Comparison of ENCODE assay signal across 22 cellular contexts in the genomic region with DNA sequence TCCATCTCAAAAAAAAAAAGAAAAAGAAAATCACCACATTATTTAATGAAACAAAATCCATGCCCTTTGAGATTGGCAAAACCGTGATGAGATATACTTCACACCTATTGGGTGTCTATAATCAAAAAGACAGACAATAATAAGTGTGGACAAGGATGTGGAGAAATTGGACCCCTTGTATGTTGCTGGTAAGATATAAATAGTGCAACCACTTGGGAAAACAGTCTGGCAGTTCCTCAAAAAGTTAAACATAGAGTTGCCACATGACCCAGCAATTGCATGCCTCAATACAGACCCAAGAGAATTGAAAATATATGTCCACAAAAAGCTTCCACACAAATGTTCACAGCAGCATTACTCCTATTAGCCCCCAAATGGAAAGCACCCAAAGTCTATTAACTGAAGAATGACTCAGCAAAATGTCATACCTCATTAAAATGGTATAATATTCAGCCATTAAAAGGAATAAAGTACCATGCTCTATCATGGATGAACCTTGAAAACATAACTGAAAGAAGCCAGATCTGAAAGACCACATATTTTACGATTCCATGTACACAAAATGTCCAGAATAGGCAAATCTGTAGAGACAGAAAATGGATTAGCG. TPM values are rescaled to one million over a fixed set of nuclear protein-coding genes. Genes with fewer than 3 reads are reported as not detected.
A peak's percentile ranks its signal among the peaks of the same experiment; 100 is the strongest.
DNase-seq lines count a peak whose midpoint lies in the region; ATAC-seq, FAIRE-seq and TF ChIP-seq lines count a peak whose summit lies in the region.
"Had no signal": no experiment of that assay in that cellular context is flagged by ENCODE, and none has a peak within 500 bp of the region (broad histone marks: within the 10 kb centered on the region; RNA-seq: fewer than 3 reads in every experiment).

No MANE protein-coding gene starts in this region.

- no peak overlapping the region for H2AFZ ChIP-seq in HepG2 (ENCODE audit: low read length)
- H2AFZ ChIP-seq in K562 (ENCODE audit: low read depth, low read length): peak overlapping the region; percentile 46

- no peak overlapping the region for H3K4me3 ChIP-seq in HepG2 (replicated peaks in 1 of 3; ENCODE audit: insufficient read depth in 1 of 3, low read depth in 2 of 3, low read length in 3 of 3)
- H3K4me3 ChIP-seq in right lobe of liver: no peak overlapping the region
- no peak overlapping the region for H3K4me3 ChIP-seq in K562
- no peak overlapping the region for H3K4me3 ChIP-seq in sigmoid colon
- no peak overlapping the region for H3K4me3 ChIP-seq in vagina

- H3K4me2 ChIP-seq in HepG2 (ENCODE audit: low read depth, low read length) (no peak overlapping the region), K562 (ENCODE audit: insufficient read depth, low read length) (no peak overlapping the region)

- TF ChIP-seq EP300 in HepG2 (IDR thresholded peaks at IDR 0.05; ENCODE audit: low read depth in 2 of 2, low read length in 2 of 2) (no peak), HepG2 (CRISPR knock-in tag; IDR thresholded peaks at IDR 0.05; ENCODE audit: borderline replicate concordance) (no peak), K562 (IDR thresholded peaks at IDR 0.05; ENCODE audit: low read length) (no peak), sigmoid colon (IDR thresholded peaks at IDR 0.05) (no peak)

- TF ChIP-seq POLR2A in HepG2 (IDR thresholded peaks at IDR 0.05; ENCODE audit: insufficient read depth in 1 of 2, low read depth in 2 of 2, low read length in 2 of 2) (no peak), right lobe of liver (IDR thresholded peaks at IDR 0.05) (no peak), K562 (conservative IDR thresholded peaks at IDR 0.05) (no peak), sigmoid colon (IDR thresholded peaks at IDR 0.05) (no peak), vagina (IDR thresholded peaks at IDR 0.05) (no peak)

- FAIRE-seq in HepG2 (lab: Jason Lieb, UNC) (no peak), K562 (lab: Jason Lieb, UNC) (no peak)

- intact Hi-C loops in HepG2 (cut with micrococcal nuclease; ENCODE audit: unreplicated experiment) (no loop called here), right lobe of liver (cut with DNase I) (no loop called here), K562 (cut with micrococcal nuclease) (no loop called here), sigmoid colon (cut with DNase I) (no loop called here), vagina (cut with DNase I) (no loop called here)

- in situ Hi-C loops in HepG2 (cut with HindIII; ENCODE audit: extremely low pct_ligation_motif_present, low pct_unique_long_range_greater_than_20kb): no loop called here
- in situ Hi-C loops in K562 (cut with MboI): no loop called here

- POLR2A ChIA-PET in HepG2 (lab: Yijun Ruan, JAX) (no interaction called here), K562 (lab: Yijun Ruan, JAX) (no interaction called here)

- no peak overlapping the region for H3K27ac ChIP-seq in HepG2 (ENCODE audit: extremely low read length, insufficient read depth, low read length)
- no peak overlapping the region for H3K27ac ChIP-seq in right lobe of liver
- H3K27ac ChIP-seq in K562 (ENCODE audit: extremely low read depth, low read depth, low read length): peak overlapping the region; percentile 4; the same call in 1 of the 3 replicates
- H3K27ac ChIP-seq in sigmoid colon: peak overlapping the region; percentile 85 to 97 (median 90)
- peak overlapping the region; percentile 25 for H3K27ac ChIP-seq in vagina
- H3K27ac ChIP-seq: 22Rv1, HL-60, RWPE1 had no signal

- TF ChIP-seq RAD21 in HepG2 (CRISPR knock-in tag; IDR thresholded peaks at IDR 0.05) (no peak), K562 (CRISPR knock-in tag; conservative IDR thresholded peaks at IDR 0.05 in 1 of 2, IDR thresholded peaks at IDR 0.05 in 1 of 2) (no peak)

- no peak for DNase-seq in HepG2 (ENCODE audit: low spot score)
- DNase-seq in right lobe of liver: no peak
- DNase-seq in K562 (ENCODE audit: extremely low read depth in 1 of 4, low spot score in 3 of 4): no peak
- no peak for DNase-seq in sigmoid colon
- DNase-seq in vagina (ENCODE audit: extremely low spot score in 2 of 2): no peak
- no peak for DNase-seq in NCI-H2227 treated with DMSO at 0.1 percent for 48 hours (lab: John Stamatoyannopoulos, UW)
- DNase-seq in HCEC 1CT: no peak
- DNase-seq: BE2C; Calu3; CD4-positive, alpha-beta T cell; DMS79; GOT3; KBM-7; NCI-H1436; NCI-H345; NCI-H69; NK-92 treated with Interleukin-12 subunit alpha and Interleukin-12 subunit beta, amount 100 ng/mL, for 24 hours; OCI-M1 had no signal

- ATAC-seq in HepG2: no peak
- no peak for ATAC-seq in right lobe of liver
- ATAC-seq in K562: no peak
- ATAC-seq in HG02798 (IDR thresholded peaks at IDR 0.05; ENCODE audit: poor library complexity, unreplicated experiment): no peak

- H3K4me1 ChIP-seq in HepG2 (ENCODE audit: insufficient read depth, low read length) (peaks cover 3% of the 10 kb centered on the region), right lobe of liver (no peaks in the 10 kb centered on the region), K562 (replicated peaks in 1 of 2; ENCODE audit: control insufficient read depth in 2 of 2, insufficient read depth in 2 of 2, low read length in 2 of 2) (peaks cover 25 to 37% of the 10 kb centered on the region in 2 experiments), sigmoid colon (peaks cover 0 to 91% (median 81%) of the 10 kb centered on the region in 4 donors), vagina (peaks cover 58% of the 10 kb centered on the region)

- no peak overlapping the region for H3K9ac ChIP-seq in HepG2 (ENCODE audit: insufficient read depth, low read depth, low read length)
- H3K9ac ChIP-seq in K562 (ENCODE audit: insufficient read depth in 1 of 2, low read depth in 2 of 2, low read length in 2 of 2): no peak overlapping the region

- no peaks in the 10 kb centered on the region for H3K36me3 ChIP-seq in HepG2 (replicated peaks in 1 of 2; ENCODE audit: control insufficient read depth in 1 of 2, insufficient read depth in 2 of 2, low read length in 2 of 2)
- H3K36me3 ChIP-seq in right lobe of liver: no peaks in the 10 kb centered on the region
- H3K36me3 ChIP-seq in K562 (ENCODE audit: control insufficient read depth, insufficient read depth, low read length): no peaks in the 10 kb centered on the region
- H3K36me3 ChIP-seq in sigmoid colon: peaks cover 0 to 52% (median 12%) of the 10 kb centered on the region in 4 donors
- H3K36me3 ChIP-seq in vagina: no peaks in the 10 kb centered on the region
- H3K36me3 ChIP-seq: BE2C had no signal

- H3K27me3 ChIP-seq in HepG2 (ENCODE audit: control insufficient read depth in 1 of 2, insufficient read depth in 2 of 2, low read length in 2 of 2) (peaks cover 0 to 8% of the 10 kb centered on the region in 2 experiments; a peak in 2 of 5 replicates), right lobe of liver (no peaks in the 10 kb centered on the region), K562 (ENCODE audit: control insufficient read depth in 2 of 2, insufficient read depth in 2 of 2, low read length in 2 of 2) (no peaks in the 10 kb centered on the region), sigmoid colon (no peaks in the 10 kb centered on the region), vagina (no peaks in the 10 kb centered on the region)
- H3K27me3 ChIP-seq: BE2C had no signal

- BruUV-seq in HepG2 (replicated peaks; lab: Mats Ljungman, UMichigan): no TSS peak
- BruUV-seq in K562 (replicated peaks; lab: Mats Ljungman, UMichigan): no TSS peak

- H3K79me2 ChIP-seq in HepG2 (ENCODE audit: insufficient read depth, low read length): no peaks in the 10 kb centered on the region
- no peaks in the 10 kb centered on the region for H3K79me2 ChIP-seq in K562 (ENCODE audit: control insufficient read depth, insufficient read depth, low read length)

- CTCF ChIA-PET in HepG2 (lab: Yijun Ruan, JAX; ENCODE audit: low intra/inter-chr PET ratio, low total read pairs): no interaction called here
- CTCF ChIA-PET in K562 (lab: Yijun Ruan, JAX; ENCODE audit: low intra/inter-chr PET ratio): no interaction called here

- H3K9me3 ChIP-seq in HepG2 (ENCODE audit: low read length) (no peaks in the 10 kb centered on the region), right lobe of liver (no peaks in the 10 kb centered on the region), K562 (replicated peaks; ENCODE audit: control insufficient read depth, insufficient read depth, low read depth, low read length) (no peaks in the 10 kb centered on the region), sigmoid colon (no peaks in the 10 kb centered on the region), vagina (no peaks in the 10 kb centered on the region)
- H3K9me3 ChIP-seq: BE2C had no signal

- no peaks in the 10 kb centered on the region for H4K20me1 ChIP-seq in HepG2 (ENCODE audit: insufficient read depth, low read length)
- no peaks in the 10 kb centered on the region for H4K20me1 ChIP-seq in K562 (replicated peaks; ENCODE audit: control insufficient read depth, insufficient read depth, low read length)

- H3K9me1 ChIP-seq in K562 (ENCODE audit: control insufficient read depth, insufficient read depth, low read length): no peaks in the 10 kb centered on the region

- TF ChIP-seq CTCF in HepG2 (CRISPR knock-in tag; IDR thresholded peaks at IDR 0.05): no peak
- TF ChIP-seq CTCF in right lobe of liver (IDR thresholded peaks at IDR 0.05): no peak
- TF ChIP-seq CTCF in K562 (IDR thresholded peaks at IDR 0.05 in 2 of 3, conservative IDR thresholded peaks at IDR 0.05 in 1 of 3; ENCODE audit: insufficient read depth in 2 of 3, low read depth in 1 of 3, low read length in 3 of 3): no peak
- no peak for TF ChIP-seq CTCF in sigmoid colon (IDR thresholded peaks at IDR 0.05)
- no peak for TF ChIP-seq CTCF in vagina (IDR thresholded peaks at IDR 0.05)

- WGBS in HepG2 (ENCODE audit: low lambda C conversion rate): 47% methylated on average over 3 of the region's 3 CpGs
- 76% methylated on average over 3 of the region's 3 CpGs for WGBS in right lobe of liver (ENCODE audit: insufficient coverage, low coverage, low lambda C conversion rate, missing lambda C conversion rate)
- WGBS in K562 (ENCODE audit: insufficient coverage, low coverage, missing lambda C conversion rate): 77% methylated on average over 3 of the region's 3 CpGs
- WGBS in sigmoid colon, 2 donors: 89 to 90% methylated on average over 3 of the region's 3 CpGs

RNA-seq across cellular contexts. Expression of gene LMOD1, which starts 24.3 kb away (rescaled TPM):
- not detected in 2 replicates for total RNA-seq in HepG2 (2016; rRNA removed; fragmentation: Illumina TruSeq; extraction: Trizol)
- total RNA-seq in HepG2 (2016; cell fraction: cytosol; rRNA removed; fragmentation: Illumina TruSeq; extraction: Trizol; ENCODE audit: low read depth): not detected in 2 replicates
- not detected in 2 replicates for total RNA-seq in HepG2 (2016; cell fraction: insoluble cytoplasmic fraction; rRNA removed; fragmentation: Illumina TruSeq; extraction: Trizol)
- total RNA-seq in HepG2 (2016; cell fraction: membrane; rRNA removed; fragmentation: Illumina TruSeq; extraction: Trizol): not detected in 2 replicates
- total RNA-seq in HepG2 (2016; cell fraction: nucleus; rRNA removed; fragmentation: Illumina TruSeq; extraction: Trizol): not detected in 2 replicates
- not detected in 2 replicates for polyA plus RNA-seq in HepG2 (2011; rRNA removed)
- polyA plus RNA-seq in HepG2 (2011; cell fraction: cytosol; rRNA removed): 0.01 TPM in 1 of 2 replicates, not detected in the other
- polyA plus RNA-seq in HepG2 (2011; cell fraction: nucleus; rRNA removed): not detected in 2 replicates
- polyA plus RNA-seq in HepG2 (2012): not detected in 2 replicates
- not detected in 2 replicates for polyA plus RNA-seq in HepG2 (2016; cell fraction: cytosol; fragmentation: Illumina TruSeq; extraction: Trizol; ENCODE audit: low read depth)
- not detected in 2 replicates for polyA plus RNA-seq in HepG2 (2016; cell fraction: insoluble cytoplasmic fraction; fragmentation: Illumina TruSeq; extraction: Trizol; ENCODE audit: low read depth)
- not detected in 2 replicates for polyA plus RNA-seq in HepG2 (2016; cell fraction: membrane; fragmentation: Illumina TruSeq; extraction: Trizol; ENCODE audit: low read depth)
- polyA plus RNA-seq in HepG2 (2016; cell fraction: nucleus; fragmentation: Illumina TruSeq; extraction: Trizol; ENCODE audit: insufficient read depth, low read depth): not detected in 2 replicates
- polyA minus RNA-seq in HepG2 (2011; rRNA and poly(A)+ RNA removed; ENCODE audit: low replicate concordance): 0.07 TPM in 1 of 2 replicates, not detected in the other
- polyA minus RNA-seq in HepG2 (2011; cell fraction: cytosol; rRNA and poly(A)+ RNA removed): not detected in 2 replicates
- polyA minus RNA-seq in HepG2 (2011; cell fraction: nucleus; rRNA and poly(A)+ RNA removed): not detected in 2 replicates
- total RNA-seq in right lobe of liver: 1 to 10 TPM; 1.1 to 3.5 (median 2.1) TPM
- total RNA-seq in K562 (2011; cell fraction: chromatin; rRNA removed; ENCODE audit: low replicate concordance): 0.65 and 1.6 TPM in 2 replicates
- total RNA-seq in K562 (2011; cell fraction: nucleolus; rRNA removed): 1.4 and 1.7 TPM in 2 replicates
- total RNA-seq in K562 (2011; cell fraction: nucleoplasm; rRNA removed): 0.92 and 1.5 TPM in 2 replicates
- total RNA-seq in K562 (2014; rRNA removed): 0.54 and 0.69 TPM in 2 replicates
- total RNA-seq in K562 (2014; rRNA removed; fragmentation: Illumina TruSeq; extraction: Trizol): 0.16 and 0.22 TPM in 2 replicates
- total RNA-seq in K562 (2015; rRNA removed; fragmentation: Illumina TruSeq; extraction: Trizol): 0.15 and 0.22 TPM in 2 replicates
- total RNA-seq in K562 (2021): 0.42 and 0.54 TPM in 2 replicates
- 0.28 and 0.43 TPM in 2 replicates for polyA plus RNA-seq in K562 (2011; rRNA removed)
- 0.24 and 0.48 TPM in 2 replicates for polyA plus RNA-seq in K562 (2011; cell fraction: cytosol; rRNA removed)
- 0.65 and 1.5 TPM in 2 replicates for polyA plus RNA-seq in K562 (2011; cell fraction: nucleus; rRNA removed)
- polyA plus RNA-seq in K562 (2012): 0.33 and 0.69 TPM in 2 replicates
- polyA plus RNA-seq in K562 (2014; fragmentation: Illumina TruSeq; extraction: Trizol): 0.40 and 0.45 TPM in 2 replicates
- polyA plus RNA-seq in K562 (2014; fragmentation: Nextera tagmentation; extraction: Ambion mirVana): under 1 TPM in 1 of 2 experiments, not detected in 1; 0.03 TPM
- polyA plus RNA-seq in K562 (2014; rRNA removed): 0.33 and 0.39 TPM in 2 replicates
- 0.27 and 0.60 TPM in 2 replicates for polyA minus RNA-seq in K562 (2011; rRNA and poly(A)+ RNA removed)
- polyA minus RNA-seq in K562 (2011; cell fraction: cytosol; rRNA and poly(A)+ RNA removed): 0.38 TPM in 1 of 2 replicates, not detected in the other
- 0.56 and 0.81 TPM in 2 replicates for polyA minus RNA-seq in K562 (2011; cell fraction: nucleus; rRNA and poly(A)+ RNA removed)
- total RNA-seq in sigmoid colon: 1,000 to 10,000 TPM in 1 of 4 donors, 100 to 1,000 TPM in 3; 633 to 1,011 (median 785) TPM
- 10 to 100 TPM in 2 of 3 donors, 1 to 10 TPM in 1; 4.9 to 75.0 (median 15.6) TPM for polyA plus RNA-seq in sigmoid colon
- 107 TPM for total RNA-seq in vagina
- total RNA-seq: Calu3; CD4-positive, alpha-beta T cell had no signal

RNA-seq across cellular contexts. Expression of gene TIMM17A, which starts 33.2 kb away (rescaled TPM):
- total RNA-seq in HepG2 (2016; rRNA removed; fragmentation: Illumina TruSeq; extraction: Trizol) (97.8 and 115 TPM in 2 replicates), right lobe of liver (10 to 100 TPM; 26.5 to 44.1 (median 38.1) TPM), K562 (2014; rRNA removed) (116 and 131 TPM in 2 replicates), K562 (2014; rRNA removed; fragmentation: Illumina TruSeq; extraction: Trizol) (226 and 256 TPM in 2 replicates), K562 (2015; rRNA removed; fragmentation: Illumina TruSeq; extraction: Trizol) (158 and 173 TPM in 2 replicates), K562 (2021) (179 and 180 TPM in 2 replicates), sigmoid colon (10 to 100 TPM; 23.3 to 56.7 (median 38.4) TPM), vagina (18.9 TPM)
- total RNA-seq in HepG2 (2016; cell fraction: cytosol; rRNA removed; fragmentation: Illumina TruSeq; extraction: Trizol; ENCODE audit: low read depth): 11.9 and 13.6 TPM in 2 replicates
- total RNA-seq in HepG2 (2016; cell fraction: insoluble cytoplasmic fraction; rRNA removed; fragmentation: Illumina TruSeq; extraction: Trizol): 101 and 122 TPM in 2 replicates
- 28.7 and 32.9 TPM in 2 replicates for total RNA-seq in HepG2 (2016; cell fraction: membrane; rRNA removed; fragmentation: Illumina TruSeq; extraction: Trizol)
- 60.9 and 62.3 TPM in 2 replicates for total RNA-seq in HepG2 (2016; cell fraction: nucleus; rRNA removed; fragmentation: Illumina TruSeq; extraction: Trizol)
- polyA plus RNA-seq in HepG2 (2011; rRNA removed) (41.2 and 50.8 TPM in 2 replicates), K562 (2011; rRNA removed) (197 and 262 TPM in 2 replicates), K562 (2014; fragmentation: Illumina TruSeq; extraction: Trizol) (146 and 154 TPM in 2 replicates), K562 (2014; fragmentation: Nextera tagmentation; extraction: Ambion mirVana) (100 to 1,000 TPM; 676 to 744 TPM), K562 (2014; rRNA removed) (155 and 178 TPM in 2 replicates), sigmoid colon (10 to 100 TPM; 48.6 to 71.4 (median 57.7) TPM)
- polyA plus RNA-seq in HepG2 (2011; cell fraction: cytosol; rRNA removed): 21.0 and 31.9 TPM in 2 replicates
- polyA plus RNA-seq in HepG2 (2011; cell fraction: nucleus; rRNA removed): 13.4 and 17.3 TPM in 2 replicates
- 33.7 and 42.3 TPM in 2 replicates for polyA plus RNA-seq in HepG2 (2012)
- 10.8 and 12.4 TPM in 2 replicates for polyA plus RNA-seq in HepG2 (2016; cell fraction: cytosol; fragmentation: Illumina TruSeq; extraction: Trizol; ENCODE audit: low read depth)
- 102 and 120 TPM in 2 replicates for polyA plus RNA-seq in HepG2 (2016; cell fraction: insoluble cytoplasmic fraction; fragmentation: Illumina TruSeq; extraction: Trizol; ENCODE audit: low read depth)
- polyA plus RNA-seq in HepG2 (2016; cell fraction: membrane; fragmentation: Illumina TruSeq; extraction: Trizol; ENCODE audit: low read depth): 20.6 and 23.3 TPM in 2 replicates
- 92.4 and 105 TPM in 2 replicates for polyA plus RNA-seq in HepG2 (2016; cell fraction: nucleus; fragmentation: Illumina TruSeq; extraction: Trizol; ENCODE audit: insufficient read depth, low read depth)
- polyA minus RNA-seq in HepG2 (2011; rRNA and poly(A)+ RNA removed; ENCODE audit: low replicate concordance): 20.7 and 68.8 TPM in 2 replicates
- 12.0 and 12.4 TPM in 2 replicates for polyA minus RNA-seq in HepG2 (2011; cell fraction: cytosol; rRNA and poly(A)+ RNA removed)
- polyA minus RNA-seq in HepG2 (2011; cell fraction: nucleus; rRNA and poly(A)+ RNA removed): 29.9 and 30.0 TPM in 2 replicates
- 89.8 and 171 TPM in 2 replicates for total RNA-seq in K562 (2011; cell fraction: chromatin; rRNA removed; ENCODE audit: low replicate concordance)
- total RNA-seq in K562 (2011; cell fraction: nucleolus; rRNA removed): 62.5 and 62.7 TPM in 2 replicates
- 108 and 147 TPM in 2 replicates for total RNA-seq in K562 (2011; cell fraction: nucleoplasm; rRNA removed)
- 61.6 and 97.5 TPM in 2 replicates for polyA plus RNA-seq in K562 (2011; cell fraction: cytosol; rRNA removed)
- polyA plus RNA-seq in K562 (2011; cell fraction: nucleus; rRNA removed): 58.4 and 74.7 TPM in 2 replicates
- 85.8 and 148 TPM in 2 replicates for polyA plus RNA-seq in K562 (2012)
- 94.8 and 116 TPM in 2 replicates for polyA minus RNA-seq in K562 (2011; rRNA and poly(A)+ RNA removed)
- polyA minus RNA-seq in K562 (2011; cell fraction: cytosol; rRNA and poly(A)+ RNA removed): 31.9 and 42.0 TPM in 2 replicates
- polyA minus RNA-seq in K562 (2011; cell fraction: nucleus; rRNA and poly(A)+ RNA removed): 29.8 and 43.9 TPM in 2 replicates

RNA-seq across cellular contexts. Expression of gene SHISA4, which starts 33.4 kb away (rescaled TPM):
- total RNA-seq in HepG2 (2016; rRNA removed; fragmentation: Illumina TruSeq; extraction: Trizol): 0.24 and 0.51 TPM in 2 replicates
- 0.97 and 1.8 TPM in 2 replicates for total RNA-seq in HepG2 (2016; cell fraction: cytosol; rRNA removed; fragmentation: Illumina TruSeq; extraction: Trizol; ENCODE audit: low read depth)
- total RNA-seq in HepG2 (2016; cell fraction: insoluble cytoplasmic fraction; rRNA removed; fragmentation: Illumina TruSeq; extraction: Trizol): 0.21 and 0.45 TPM in 2 replicates
- 0.86 and 1.4 TPM in 2 replicates for total RNA-seq in HepG2 (2016; cell fraction: membrane; rRNA removed; fragmentation: Illumina TruSeq; extraction: Trizol)
- total RNA-seq in HepG2 (2016; cell fraction: nucleus; rRNA removed; fragmentation: Illumina TruSeq; extraction: Trizol): 0.44 and 0.47 TPM in 2 replicates
- 1.0 and 1.1 TPM in 2 replicates for polyA plus RNA-seq in HepG2 (2011; rRNA removed)
- 0.59 and 1.4 TPM in 2 replicates for polyA plus RNA-seq in HepG2 (2011; cell fraction: cytosol; rRNA removed)
- polyA plus RNA-seq in HepG2 (2011; cell fraction: nucleus; rRNA removed): 0.83 and 1.5 TPM in 2 replicates
- 0.17 TPM in 1 of 2 replicates, not detected in the other for polyA plus RNA-seq in HepG2 (2012)
- polyA plus RNA-seq in HepG2 (2016; cell fraction: cytosol; fragmentation: Illumina TruSeq; extraction: Trizol; ENCODE audit: low read depth): 2.6 and 3.1 TPM in 2 replicates
- 0.36 and 0.81 TPM in 2 replicates for polyA plus RNA-seq in HepG2 (2016; cell fraction: insoluble cytoplasmic fraction; fragmentation: Illumina TruSeq; extraction: Trizol; ENCODE audit: low read depth)
- polyA plus RNA-seq in HepG2 (2016; cell fraction: membrane; fragmentation: Illumina TruSeq; extraction: Trizol; ENCODE audit: low read depth): 2.1 and 2.2 TPM in 2 replicates
- polyA plus RNA-seq in HepG2 (2016; cell fraction: nucleus; fragmentation: Illumina TruSeq; extraction: Trizol; ENCODE audit: insufficient read depth, low read depth): 0.72 and 1.3 TPM in 2 replicates
- 1.0 and 5.4 TPM in 2 replicates for polyA minus RNA-seq in HepG2 (2011; rRNA and poly(A)+ RNA removed; ENCODE audit: low replicate concordance)
- not detected in 2 replicates for polyA minus RNA-seq in HepG2 (2011; cell fraction: cytosol; rRNA and poly(A)+ RNA removed)
- polyA minus RNA-seq in HepG2 (2011; cell fraction: nucleus; rRNA and poly(A)+ RNA removed): not detected in 2 replicates
- total RNA-seq in right lobe of liver: 1 to 10 TPM; 2.5 to 8.1 (median 4.8) TPM
- 0.74 and 2.5 TPM in 2 replicates for total RNA-seq in K562 (2011; cell fraction: chromatin; rRNA removed; ENCODE audit: low replicate concordance)
- total RNA-seq in K562 (2011; cell fraction: nucleolus; rRNA removed): 1.8 and 3.3 TPM in 2 replicates
- total RNA-seq in K562 (2011; cell fraction: nucleoplasm; rRNA removed): 2.2 and 3.8 TPM in 2 replicates
- 0.68 and 1.0 TPM in 2 replicates for total RNA-seq in K562 (2014; rRNA removed)
- total RNA-seq in K562 (2014; rRNA removed; fragmentation: Illumina TruSeq; extraction: Trizol): 0.15 TPM in 1 of 2 replicates, not detected in the other
- total RNA-seq in K562 (2015; rRNA removed; fragmentation: Illumina TruSeq; extraction: Trizol): 0.19 and 0.43 TPM in 2 replicates
- 0.40 and 0.84 TPM in 2 replicates for total RNA-seq in K562 (2021)
- polyA plus RNA-seq in K562 (2011; rRNA removed): 0.95 and 1.2 TPM in 2 replicates
- 1.3 and 5.2 TPM in 2 replicates for polyA plus RNA-seq in K562 (2011; cell fraction: cytosol; rRNA removed)
- 1.3 and 4.0 TPM in 2 replicates for polyA plus RNA-seq in K562 (2011; cell fraction: nucleus; rRNA removed)
- 0.74 and 2.6 TPM in 2 replicates for polyA plus RNA-seq in K562 (2012)
- 0.27 and 0.75 TPM in 2 replicates for polyA plus RNA-seq in K562 (2014; fragmentation: Illumina TruSeq; extraction: Trizol)
- not detected for polyA plus RNA-seq in K562 (2014; fragmentation: Nextera tagmentation; extraction: Ambion mirVana)
- polyA plus RNA-seq in K562 (2014; rRNA removed): 0.73 and 0.81 TPM in 2 replicates
- 0.21 and 1.1 TPM in 2 replicates for polyA minus RNA-seq in K562 (2011; rRNA and poly(A)+ RNA removed)
- polyA minus RNA-seq in K562 (2011; cell fraction: cytosol; rRNA and poly(A)+ RNA removed): not detected in 2 replicates
- 0.54 and 1.1 TPM in 2 replicates for polyA minus RNA-seq in K562 (2011; cell fraction: nucleus; rRNA and poly(A)+ RNA removed)
- 10 to 100 TPM; 12.7 to 23.7 (median 19.3) TPM for total RNA-seq in sigmoid colon
- polyA plus RNA-seq in sigmoid colon: 1 to 10 TPM; 3.5 to 6.1 (median 3.6) TPM
- 16.2 TPM for total RNA-seq in vagina

Comparison
In these comparisons a context has a peak if more than half of its experiments do, and no peak if none do; other contexts are left out.
1. H3K27ac ChIP-seq: peak in K562 (single experiment), sigmoid colon (4 of 4) and vagina (single experiment); none in HepG2 (single experiment) and right lobe of liver (0 of 3).
2. RNA of gene LMOD1, which starts 24.3 kb away (total RNA-seq): 633 to 1,011 TPM in sigmoid colon and 107 TPM in vagina (single experiment); 1.1 to 3.5 TPM in right lobe of liver, 0.15 to 1.7 TPM in K562 and not detected in HepG2; every median in the first group is over 10 times any median in the second.
3. Of the 241 proteins assayed by ChIP-seq in both HepG2 and K562: peak only in HepG2: none; only in K562: DPF2, EHMT2, HDAC2, MAFG, NFE2, NFE2L1 and 3 more; in both: MAFF and MAFK; in neither: 227; mixed calls (peak in some experiments, not most) for 3.